Comparison of ENCODE assay signal across 17 cellular contexts in genomic region chr9:87063883-87064282, GRCh38.
DNase-seq lines count a peak whose midpoint lies in the region; ATAC-seq and TF ChIP-seq lines count a peak whose summit lies in the region.
"Had no signal": no experiment of that assay in that cellular context is flagged by ENCODE, and none has a peak within 500 bp of the region (broad histone marks: within the 10 kb centered on the region; RNA-seq: fewer than 3 reads in every experiment).

No MANE protein-coding gene starts in this region.

- no peak for ATAC-seq in HG02798 (IDR thresholded peaks at IDR 0.05; ENCODE audit: poor library complexity, unreplicated experiment)
- ATAC-seq in HG03280 (IDR thresholded peaks at IDR 0.05; ENCODE audit: unreplicated experiment), result no peak
- ATAC-seq: Panc1 had no signal

- H3K4me3 ChIP-seq in fibroblast of pulmonary artery (replicated peaks; ENCODE audit: low read depth, low read length), result no peak overlapping the region
- H3K4me3 ChIP-seq: tibial nerve had no signal

- no peak for TF ChIP-seq CTCF in fibroblast of pulmonary artery (IDR thresholded peaks at IDR 0.05; ENCODE audit: low read length, missing control alignments)

- DNase-seq in EH (ENCODE audit: low read depth), result peak; percentile 77
- DNase-seq in amniotic epithelial cell (ENCODE audit: low read depth), result peak; percentile 99
- peak; percentile 80 for DNase-seq in fibroblast of pulmonary artery (ENCODE audit: low read depth)
- peak; percentile 38 for DNase-seq in renal cortical epithelial cell (ENCODE audit: low read depth)
- no peak for DNase-seq in stimulated activated CD4-positive, alpha-beta T cell treated with anti-CD3 and anti-CD28 coated beads, Interleukin-2, amount 100 ng/mL, for 24 hours
- DNase-seq in kidney tubule cell (ENCODE audit: low spot score), result no peak
- DNase-seq: activated B cell treated with CpG ODN at 0.5 μM for 24 hours; activated effector memory CD4-positive, alpha-beta T cell treated with Interleukin-2 at 50 U/mL for 16 hours; Calu3; endodermal cell; glutamatergic neuron; NCI-H187; NCI-H748 treated with DMSO at 0.1 percent for 48 hours had no signal

Comparison
In these comparisons a context has a peak if more than half of its experiments do, and no peak if none do; other contexts are left out.
1. DNase-seq: peak in EH (single experiment), amniotic epithelial cell (single experiment), fibroblast of pulmonary artery (single experiment) and renal cortical epithelial cell (single experiment); none in stimulated activated CD4-positive, alpha-beta T cell treated with anti-CD3 and anti-CD28 coated beads, Interleukin-2, amount 100 ng/mL, for 24 hours (0 of 2) and kidney tubule cell (single experiment).